In the genomic region with DNA sequence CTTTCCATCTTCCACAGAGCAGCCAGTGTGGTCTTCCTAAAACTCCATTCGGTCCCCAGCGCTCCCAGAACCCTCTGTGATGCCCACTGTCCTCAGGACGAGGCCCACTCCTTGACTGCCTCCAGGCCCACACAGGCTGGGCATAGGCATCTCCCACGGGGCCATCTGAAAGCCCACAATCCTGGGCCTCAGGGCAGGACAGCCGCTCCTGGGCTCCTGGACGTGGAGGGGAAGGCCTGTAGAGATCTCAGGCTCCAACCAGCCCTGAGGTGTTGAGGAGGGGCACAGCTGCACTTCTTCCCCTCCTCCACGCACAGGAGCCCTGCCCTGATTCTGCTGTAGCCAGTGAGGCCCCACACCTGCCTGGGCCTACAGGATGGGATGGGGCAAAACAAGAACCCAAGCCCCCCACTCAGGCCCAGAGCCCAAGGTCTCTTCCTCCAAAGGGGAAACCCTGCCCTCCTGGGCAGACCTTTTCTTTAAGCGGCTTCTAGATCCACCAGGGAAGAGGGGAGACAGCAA, we compare ENCODE assay signal across 1 cellular context.
TF ChIP-seq lines count a peak whose summit lies in the region.

No MANE protein-coding gene starts in this region.

TF ChIP-seq in GM12878, 131 proteins besides CTCF, POLR2A, EP300 and RAD21:
- TF ChIP-seq SREBF1 (IDR thresholded peaks at IDR 0.05; ENCODE audit: low read length) (no peak), HDAC6 (IDR thresholded peaks at IDR 0.05; ENCODE audit: unreplicated experiment) (no peak), SUPT20H (IDR thresholded peaks at IDR 0.05; ENCODE audit: borderline replicate concordance, control insufficient read depth, low read depth, low read length) (no peak), TAF1 (IDR thresholded peaks at IDR 0.05; ENCODE audit: borderline replicate concordance, low read depth, low read length) (no peak), BCLAF1 (IDR thresholded peaks at IDR 0.05) (no peak), SREBF2 (IDR thresholded peaks at IDR 0.05; ENCODE audit: low read length) (no peak), SRF (IDR thresholded peaks at IDR 0.05; ENCODE audit: low read depth in 2 of 2, low read length in 2 of 2) (no peak), KLF5 (IDR thresholded peaks at IDR 0.05; ENCODE audit: partially characterized antibody) (no peak), RUNX3 (IDR thresholded peaks at IDR 0.05; ENCODE audit: low read length) (no peak), MTA3 (IDR thresholded peaks at IDR 0.05; ENCODE audit: borderline replicate concordance, low read length) (no peak), FOS (IDR thresholded peaks at IDR 0.05; ENCODE audit: borderline replicate concordance, extremely low read depth, insufficient read length) (no peak), RB1 (IDR thresholded peaks at IDR 0.05; ENCODE audit: borderline replicate concordance) (no peak), PAX8 (IDR thresholded peaks at IDR 0.05) (no peak), TCF7 (IDR thresholded peaks at IDR 0.05; ENCODE audit: borderline replicate concordance) (no peak)
- TF ChIP-seq, protein P1, sequence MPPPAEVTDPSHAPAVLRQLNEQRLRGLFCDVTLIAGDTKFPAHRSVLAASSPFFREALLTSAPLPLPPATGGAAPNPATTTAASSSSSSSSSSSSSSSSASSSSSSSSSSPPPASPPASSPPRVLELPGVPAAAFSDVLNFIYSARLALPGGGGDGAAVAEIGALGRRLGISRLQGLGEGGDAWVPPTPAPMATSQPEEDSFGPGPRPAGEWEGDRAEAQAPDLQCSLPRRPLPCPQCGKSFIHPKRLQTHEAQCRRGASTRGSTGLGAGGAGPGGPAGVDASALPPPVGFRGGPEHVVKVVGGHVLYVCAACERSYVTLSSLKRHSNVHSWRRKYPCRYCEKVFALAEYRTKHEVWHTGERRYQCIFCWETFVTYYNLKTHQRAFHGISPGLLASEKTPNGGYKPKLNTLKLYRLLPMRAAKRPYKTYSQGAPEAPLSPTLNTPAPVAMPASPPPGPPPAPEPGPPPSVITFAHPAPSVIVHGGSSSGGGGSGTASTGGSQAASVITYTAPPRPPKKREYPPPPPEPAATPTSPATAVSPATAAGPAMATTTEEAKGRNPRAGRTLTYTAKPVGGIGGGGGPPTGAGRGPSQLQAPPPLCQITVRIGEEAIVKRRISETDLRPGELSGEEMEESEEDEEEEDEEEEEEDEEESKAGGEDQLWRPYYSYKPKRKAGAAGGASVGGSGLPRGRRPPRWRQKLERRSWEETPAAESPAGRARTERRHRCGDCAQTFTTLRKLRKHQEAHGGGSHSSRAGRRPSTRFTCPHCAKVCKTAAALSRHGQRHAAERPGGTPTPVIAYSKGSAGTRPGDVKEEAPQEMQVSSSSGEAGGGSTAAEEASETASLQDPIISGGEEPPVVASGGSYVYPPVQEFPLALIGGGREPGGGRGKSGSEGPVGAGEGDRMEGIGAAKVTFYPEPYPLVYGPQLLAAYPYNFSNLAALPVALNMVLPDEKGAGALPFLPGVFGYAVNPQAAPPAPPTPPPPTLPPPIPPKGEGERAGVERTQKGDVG (CRISPR knock-in tag; IDR thresholded peaks at IDR 0.05), result no peak
- TF ChIP-seq, protein P2, sequence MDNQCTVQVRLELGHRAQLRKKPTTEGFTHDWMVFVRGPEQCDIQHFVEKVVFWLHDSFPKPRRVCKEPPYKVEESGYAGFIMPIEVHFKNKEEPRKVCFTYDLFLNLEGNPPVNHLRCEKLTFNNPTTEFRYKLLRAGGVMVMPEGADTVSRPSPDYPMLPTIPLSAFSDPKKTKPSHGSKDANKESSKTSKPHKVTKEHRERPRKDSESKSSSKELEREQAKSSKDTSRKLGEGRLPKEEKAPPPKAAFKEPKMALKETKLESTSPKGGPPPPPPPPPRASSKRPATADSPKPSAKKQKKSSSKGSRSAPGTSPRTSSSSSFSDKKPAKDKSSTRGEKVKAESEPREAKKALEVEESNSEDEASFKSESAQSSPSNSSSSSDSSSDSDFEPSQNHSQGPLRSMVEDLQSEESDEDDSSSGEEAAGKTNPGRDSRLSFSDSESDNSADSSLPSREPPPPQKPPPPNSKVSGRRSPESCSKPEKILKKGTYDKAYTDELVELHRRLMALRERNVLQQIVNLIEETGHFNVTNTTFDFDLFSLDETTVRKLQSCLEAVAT (IDR thresholded peaks at IDR 0.05), result no peak
